In genomic region chr20:3786126-3786484, GRCh38 we compare ENCODE assay signal across 9 cellular contexts. TPM values are rescaled to one million over a fixed set of nuclear protein-coding genes. Genes with fewer than 3 reads are reported as not detected.
A peak's percentile ranks its signal among the peaks of the same experiment; 100 is the strongest.
DNase-seq lines count a peak whose midpoint lies in the region; ATAC-seq, FAIRE-seq and TF ChIP-seq lines count a peak whose summit lies in the region.
"Had no signal": no experiment of that assay in that cellular context is flagged by ENCODE, and none has a peak within 500 bp of the region (broad histone marks: within the 10 kb centered on the region; RNA-seq: fewer than 3 reads in every experiment).

No MANE protein-coding gene starts in this region.

- TF ChIP-seq CTCF in AG09309 (IDR thresholded peaks at IDR 0.05; ENCODE audit: control insufficient read depth, insufficient read depth, low read depth, low read length, missing control alignments) (no peak), RWPE1 (conservative IDR thresholded peaks at IDR 0.05; ENCODE audit: low read depth) (no peak), MCF 10A (IDR thresholded peaks at IDR 0.05; ENCODE audit: unreplicated experiment) (no peak), kidney (IDR thresholded peaks at IDR 0.05; ENCODE audit: borderline replicate concordance, extremely low read depth, insufficient read depth) (no peak)

- H3K36me3 ChIP-seq in kidney (ENCODE audit: control insufficient read depth in 1 of 2, insufficient read depth in 2 of 2, low read length in 2 of 2) = no peaks in the 10 kb centered on the region

- peaks cover 21% of the 10 kb centered on the region for H3K36me3 Mint-ChIP-seq in MCF 10A (ENCODE audit: insufficient read depth, unreplicated experiment)
- peaks cover 20% of the 10 kb centered on the region for H3K36me3 Mint-ChIP-seq in stimulated activated effector memory CD8-positive, alpha-beta T cell treated with anti-CD3 and anti-CD28 coated beads, Interleukin-12 subunit alpha, Interleukin-12 subunit beta, amount 100 ng/mL, for 72 hours

- no peaks in the 10 kb centered on the region for H3K27me3 Mint-ChIP-seq in MCF 10A (ENCODE audit: insufficient read depth, unreplicated experiment)

- DNase-seq in AG09309 (ENCODE audit: low read depth) (no peak), RWPE1 (ENCODE audit: low spot score) (no peak), MCF 10A (ENCODE audit: unreplicated experiment) (peak; percentile 38), kidney (no peak), H54 (ENCODE audit: insufficient read length, low spot score) (no peak)
- DNase-seq in stimulated activated effector memory CD8-positive, alpha-beta T cell treated with anti-CD3 and anti-CD28 coated beads, Interleukin-12 subunit alpha, Interleukin-12 subunit beta, amount 100 ng/mL, for 72 hours (ENCODE audit: low spot score in 2 of 2) = peak in 1 of 2 donors; percentile 26

- peak overlapping the region; percentile 42 for H3K27ac Mint-ChIP-seq in MCF 10A (ENCODE audit: low read depth, unreplicated experiment)
- peak overlapping the region; percentile 54 for H3K27ac Mint-ChIP-seq in stimulated activated effector memory CD8-positive, alpha-beta T cell treated with anti-CD3 and anti-CD28 coated beads, Interleukin-12 subunit alpha, Interleukin-12 subunit beta, amount 100 ng/mL, for 72 hours

- CTCF ChIA-PET in RWPE1 (lab: Yijun Ruan, JAX) (interaction anchor here (0.7 to 3.5 kb wide), 7 partner anchors 8 to 285 kb away, joined by 3 to 32 read pairs (median 3); partner anchors contain the start of gene AP5S1), MCF 10A (lab: Yijun Ruan, JAX) (interaction anchor here (0.6 to 12.0 kb wide), 13 partner anchors 9 to 286 kb away, joined by 3 to 231 read pairs (median 4); partner anchors contain the start of genes ADISSP, AP5S1 and CDC25B)

- H3K4me1 Mint-ChIP-seq in MCF 10A (ENCODE audit: insufficient read depth, unreplicated experiment) = peaks cover 39% of the 10 kb centered on the region
- H3K4me1 Mint-ChIP-seq in stimulated activated effector memory CD8-positive, alpha-beta T cell treated with anti-CD3 and anti-CD28 coated beads, Interleukin-12 subunit alpha, Interleukin-12 subunit beta, amount 100 ng/mL, for 72 hours = peaks cover 59% of the 10 kb centered on the region

- POLR2A ChIA-PET in RWPE1 (lab: Yijun Ruan, JAX; ENCODE audit: low non-redundant PET) = interaction anchor here (1.1 kb wide), 1 partner anchor 34 kb away, joined by 4 read pairs; the partner anchor contains the start of gene AP5S1
- POLR2A ChIA-PET in MCF 10A (lab: Yijun Ruan, JAX) = interaction anchor here (0.5 to 5.2 kb wide), 17 partner anchors 10 to 378 kb away, joined by 3 to 61 read pairs (median 5); partner anchors contain the start of genes ADISSP, CDC25B and MAVS

- intact Hi-C loops in MCF 10A (cut with micrococcal nuclease) (loop anchor here (1.0 to 10.0 kb wide), 3 partner anchors 34 to 289 kb away; partner anchors contain the start of gene AP5S1), kidney (cut with DNase I) (no loop called here)

- peaks cover 12 to 19% of the 10 kb centered on the region in 2 donors for H3K4me1 ChIP-seq in kidney (ENCODE audit: control insufficient read depth in 1 of 2, insufficient read depth in 1 of 2, low read depth in 1 of 2, low read length in 2 of 2)

- no peaks in the 10 kb centered on the region for H3K9me3 ChIP-seq in kidney (ENCODE audit: control insufficient read depth in 1 of 2, low read length in 2 of 2)

- TF ChIP-seq POLR2A in H54 (IDR thresholded peaks at IDR 0.05; ENCODE audit: low read depth, low read length) = no peak

- H3K4me3 Mint-ChIP-seq in MCF 10A (ENCODE audit: unreplicated experiment) = peak overlapping the region; percentile 76
- peak overlapping the region; percentile 70 for H3K4me3 Mint-ChIP-seq in stimulated activated effector memory CD8-positive, alpha-beta T cell treated with anti-CD3 and anti-CD28 coated beads, Interleukin-12 subunit alpha, Interleukin-12 subunit beta, amount 100 ng/mL, for 72 hours

- peak overlapping the region; percentile 83 for H3K27ac ChIP-seq in RWPE1
- H3K27ac ChIP-seq in kidney (ENCODE audit: low read depth in 2 of 2, low read length in 2 of 2) = peak overlapping the region; percentile 76 to 77
- H3K27ac ChIP-seq: KMS-11 had no signal

- ATAC-seq in GM18511 (IDR thresholded peaks at IDR 0.05; ENCODE audit: unreplicated experiment) (peak; percentile 31), HG03135 (IDR thresholded peaks at IDR 0.05; ENCODE audit: unreplicated experiment) (peak; percentile 33)
- ATAC-seq in stimulated activated effector memory CD8-positive, alpha-beta T cell treated with anti-CD3 and anti-CD28 coated beads, Interleukin-12 subunit alpha, Interleukin-12 subunit beta, amount 100 ng/mL, for 72 hours = peak; percentile 46

- H3K4me3 ChIP-seq in AG09309 (ENCODE audit: control insufficient read depth, low read depth, low read length) (peak overlapping the region; percentile 76), kidney (ENCODE audit: low read length in 2 of 2) (peak overlapping the region; percentile 74 to 75)

- FAIRE-seq in kidney (lab: Jason Lieb, UNC) (no peak), H54 (lab: Jason Lieb, UNC) (no peak)

- H3K9ac ChIP-seq in kidney (ENCODE audit: low read length in 2 of 2) = peak overlapping the region; percentile 55 to 63
- H3K9ac ChIP-seq: KMS-11 had no signal

- no TSS peak for BruUV-seq in MCF 10A (replicated peaks; lab: Mats Ljungman, UMichigan)

- no peaks in the 10 kb centered on the region for H3K9me3 Mint-ChIP-seq in MCF 10A (ENCODE audit: unreplicated experiment)
- no peaks in the 10 kb centered on the region for H3K9me3 Mint-ChIP-seq in stimulated activated effector memory CD8-positive, alpha-beta T cell treated with anti-CD3 and anti-CD28 coated beads, Interleukin-12 subunit alpha, Interleukin-12 subunit beta, amount 100 ng/mL, for 72 hours

RNA-seq across cellular contexts. Expression of gene CENPB, which starts 0.4 kb away (rescaled TPM):
- total RNA-seq in MCF 10A (2022) = 51.5 and 54.8 TPM in 2 replicates
- 99.8 TPM for total RNA-seq in kidney
- polyA plus RNA-seq in kidney (ENCODE audit: insufficient read depth, low read depth, low replicate concordance) = 56.2 TPM

RNA-seq across cellular contexts. Expression of gene SPEF1, which starts 4.9 kb away (rescaled TPM):
- total RNA-seq in MCF 10A (2022) = 0.32 TPM in 1 of 2 replicates, not detected in the other
- 3.4 TPM for total RNA-seq in kidney
- polyA plus RNA-seq in kidney (ENCODE audit: insufficient read depth, low read depth, low replicate concordance) = 3.8 TPM

RNA-seq across cellular contexts. Expression of gene CDC25B, which starts 10.0 kb away (rescaled TPM):
- 134 and 137 TPM in 2 replicates for total RNA-seq in MCF 10A (2022)
- 40.3 TPM for total RNA-seq in kidney
- 24.1 TPM for polyA plus RNA-seq in kidney (ENCODE audit: insufficient read depth, low read depth, low replicate concordance)

RNA-seq across cellular contexts. Expression of gene ADISSP, which starts 18.6 kb away (rescaled TPM):
- total RNA-seq in MCF 10A (2022) (37.8 and 58.8 TPM in 2 replicates), kidney (26.3 TPM)
- 31.8 TPM for polyA plus RNA-seq in kidney (ENCODE audit: insufficient read depth, low read depth, low replicate concordance)

RNA-seq across cellular contexts. Expression of gene AP5S1, which starts 34.2 kb away (rescaled TPM):
- 15.8 and 19.2 TPM in 2 replicates for total RNA-seq in MCF 10A (2022)
- total RNA-seq in kidney = 19.5 TPM
- 16.0 TPM for polyA plus RNA-seq in kidney (ENCODE audit: insufficient read depth, low read depth, low replicate concordance)
